10 cellular contexts compared by ENCODE assay signal in the genomic region with DNA sequence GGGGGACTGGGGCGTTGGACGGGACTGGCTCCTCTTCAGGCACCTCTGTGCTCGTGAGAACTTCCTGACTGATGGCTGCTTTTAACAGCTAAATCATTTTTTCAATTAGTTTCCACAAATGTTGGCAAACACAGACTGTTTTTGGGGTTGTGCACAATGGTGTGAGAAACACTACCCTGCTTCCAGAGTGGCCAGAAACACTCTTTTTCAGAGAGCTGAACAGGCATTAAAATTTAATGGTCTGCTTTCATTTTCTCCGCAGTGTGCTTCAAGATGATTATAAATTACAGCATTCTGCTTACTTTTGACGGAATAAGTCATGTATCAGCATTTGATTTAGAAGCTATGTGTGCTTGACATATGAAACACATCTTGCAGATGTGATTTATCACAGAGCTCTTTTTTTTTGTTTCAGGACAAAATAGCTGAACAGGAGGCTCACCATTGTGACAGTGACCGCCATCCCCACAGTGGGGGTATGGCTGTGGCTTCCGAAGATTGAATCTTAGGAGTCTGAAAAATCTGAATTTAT.
DNase-seq lines count a peak whose midpoint lies in the region; ATAC-seq and TF ChIP-seq lines count a peak whose summit lies in the region.
"Had no signal": no experiment of that assay in that cellular context is flagged by ENCODE, and none has a peak within 500 bp of the region (broad histone marks: within the 10 kb centered on the region; RNA-seq: fewer than 3 reads in every experiment).

No MANE protein-coding gene starts in this region.

- no peaks in the 10 kb centered on the region for H3K79me2 ChIP-seq in SU-DHL-6 (ENCODE audit: insufficient read depth, low read length)

- no peak overlapping the region for H3K9ac ChIP-seq in SU-DHL-6 (ENCODE audit: low read length)

- no peaks in the 10 kb centered on the region for H4K20me1 ChIP-seq in SU-DHL-6 (ENCODE audit: low read depth, low read length)

- H3K9me3 ChIP-seq in SU-DHL-6 (ENCODE audit: insufficient read depth, low read length) = no peaks in the 10 kb centered on the region

- H2AFZ ChIP-seq in SU-DHL-6 (ENCODE audit: low read depth, low read length, severe bottlenecking) = peak overlapping the region; percentile 2

- no peak overlapping the region for H3K4me2 ChIP-seq in SU-DHL-6 (ENCODE audit: low read depth, low read length, poor library complexity, severe bottlenecking)

- H3K27ac Mint-ChIP-seq in glutamatergic neuron (ENCODE audit: unreplicated experiment) = peak overlapping the region; percentile 87
- H3K27ac Mint-ChIP-seq in activated CD8-positive, alpha-beta T cell treated with anti-CD3 and anti-CD28 coated beads, Interleukin-2, amount 10 ng/mL, durations not matched to agents 7 days and 5 days = no peak overlapping the region

- H3K4me1 Mint-ChIP-seq in glutamatergic neuron (ENCODE audit: low read depth, unreplicated experiment) = peaks cover 63% of the 10 kb centered on the region
- H3K4me1 Mint-ChIP-seq in activated CD8-positive, alpha-beta T cell treated with anti-CD3 and anti-CD28 coated beads, Interleukin-2, amount 10 ng/mL, durations not matched to agents 7 days and 5 days (ENCODE audit: low read depth) = no peaks in the 10 kb centered on the region

- H3K9me3 Mint-ChIP-seq in glutamatergic neuron (ENCODE audit: unreplicated experiment) = peaks cover 13% of the 10 kb centered on the region
- peaks cover 6% of the 10 kb centered on the region for H3K9me3 Mint-ChIP-seq in activated CD8-positive, alpha-beta T cell treated with anti-CD3 and anti-CD28 coated beads, Interleukin-2, amount 10 ng/mL, durations not matched to agents 7 days and 5 days (ENCODE audit: insufficient read depth)

- no peaks in the 10 kb centered on the region for H3K36me3 ChIP-seq in SU-DHL-6 (ENCODE audit: low read length)

- H3K27me3 Mint-ChIP-seq in glutamatergic neuron (ENCODE audit: unreplicated experiment) = peaks cover 4% of the 10 kb centered on the region
- H3K27me3 Mint-ChIP-seq in activated CD8-positive, alpha-beta T cell treated with anti-CD3 and anti-CD28 coated beads, Interleukin-2, amount 10 ng/mL, durations not matched to agents 7 days and 5 days (ENCODE audit: low read depth) = no peaks in the 10 kb centered on the region

- ATAC-seq in activated CD8-positive, alpha-beta T cell treated with anti-CD3 and anti-CD28 coated beads, Interleukin-2, amount 10 ng/mL, durations not matched to agents 7 days and 5 days = no peak

- DNase-seq in glutamatergic neuron (no peak), retinal pigment epithelial cell (ENCODE audit: low read depth) (no peak), A172 (ENCODE audit: low spot score) (no peak), activated T-cell treated with anti-CD3 and anti-CD28 coated beads for 4 hours (no peak), posterior vena cava (ENCODE audit: low spot score) (no peak)
- DNase-seq in activated CD8-positive, alpha-beta T cell treated with anti-CD3 and anti-CD28 coated beads, Interleukin-2, amount 10 ng/mL, durations not matched to agents 7 days and 5 days = no peak
- DNase-seq: Karpas-422, occipital lobe had no signal

- POLR2A ChIA-PET in activated CD8-positive, alpha-beta T cell treated with anti-CD3 and anti-CD28 coated beads, Interleukin-2, amount 10 ng/mL, durations not matched to agents 7 days and 5 days (lab: Charles Lee) = no interaction called here

- H3K9me2 ChIP-seq in SU-DHL-6 (replicated peaks; ENCODE audit: insufficient read depth, low read length) = no peaks in the 10 kb centered on the region

- H3K27ac ChIP-seq in SU-DHL-6 (ENCODE audit: low read depth, low read length) = no peak overlapping the region

- no peaks in the 10 kb centered on the region for H3K27me3 ChIP-seq in SU-DHL-6 (ENCODE audit: low read length)

- H3F3A ChIP-seq in SU-DHL-6 (ENCODE audit: insufficient read depth) = no peaks in the 10 kb centered on the region

- H3K36me3 Mint-ChIP-seq in glutamatergic neuron (ENCODE audit: unreplicated experiment) = no peaks in the 10 kb centered on the region
- H3K36me3 Mint-ChIP-seq in activated CD8-positive, alpha-beta T cell treated with anti-CD3 and anti-CD28 coated beads, Interleukin-2, amount 10 ng/mL, durations not matched to agents 7 days and 5 days (ENCODE audit: low read depth) = no peaks in the 10 kb centered on the region

- CTCF ChIA-PET in activated CD8-positive, alpha-beta T cell treated with anti-CD3 and anti-CD28 coated beads, Interleukin-2, amount 10 ng/mL, durations not matched to agents 7 days and 5 days (lab: Charles Lee) = no interaction called here

- H3K4me3 Mint-ChIP-seq in glutamatergic neuron (ENCODE audit: unreplicated experiment) = peak overlapping the region; percentile 74
- H3K4me3 Mint-ChIP-seq in activated CD8-positive, alpha-beta T cell treated with anti-CD3 and anti-CD28 coated beads, Interleukin-2, amount 10 ng/mL, durations not matched to agents 7 days and 5 days = no peak overlapping the region

- peak overlapping the region; percentile 36 for H3K4me3 ChIP-seq in GM12875 (ENCODE audit: low read depth, low read length)
- no peak overlapping the region for H3K4me3 ChIP-seq in SU-DHL-6 (ENCODE audit: insufficient read depth, low read length, poor library complexity, severe bottlenecking)
- H3K4me3 ChIP-seq in retinal pigment epithelial cell (ENCODE audit: low read length) = peak overlapping the region; percentile 26

- TF ChIP-seq CTCF in GM12875 (IDR thresholded peaks at IDR 0.05; ENCODE audit: borderline replicate concordance, insufficient read depth, low read depth, low read length) = no peak
- no peak for TF ChIP-seq CTCF in SU-DHL-6 (IDR thresholded peaks at IDR 0.05; ENCODE audit: insufficient read depth, low read length, poor library complexity, severe bottlenecking)
- TF ChIP-seq CTCF in glutamatergic neuron (IDR thresholded peaks at IDR 0.05; ENCODE audit: partially characterized antibody, unreplicated experiment) = no peak
- no peak for TF ChIP-seq CTCF in retinal pigment epithelial cell (conservative IDR thresholded peaks at IDR 0.05; ENCODE audit: low read depth, low read length)

- intact Hi-C loops in posterior vena cava (cut with DNase I) = no loop called here
